ENCODE assay signal across 8 cellular contexts in genomic region chr6:11231564-11232176, GRCh38. TPM values are rescaled to one million over a fixed set of nuclear protein-coding genes. Genes with fewer than 3 reads are reported as not detected.
DNase-seq lines count a peak whose midpoint lies in the region; ATAC-seq, FAIRE-seq and TF ChIP-seq lines count a peak whose summit lies in the region.

No MANE protein-coding gene starts in this region.

- POLR2A ChIA-PET in A549 (lab: Yijun Ruan, JAX), result interaction anchor here (1.0 to 3.6 kb wide), 10 partner anchors 9 to 202 kb away, joined by 3 to 34 read pairs (median 6); no protein-coding TSS in a partner anchor

- H3K27me3 ChIP-seq in liver (ENCODE audit: control insufficient read depth in 4 of 4, insufficient read depth in 4 of 4, low read length in 3 of 4) (no peaks in the 10 kb centered on the region), tibial nerve (no peaks in the 10 kb centered on the region)

- 5% methylated on average over 4 of the region's 4 CpGs for WGBS in A549 (ENCODE audit: missing lambda C conversion rate)
- WGBS in liver, result 35% methylated on average over 4 of the region's 4 CpGs
- 8 to 18% methylated on average over 4 of the region's 4 CpGs for WGBS in tibial nerve, 2 donors

- CTCF ChIA-PET in A549 (lab: Yijun Ruan, JAX), result interaction anchor here (0.6 to 1.3 kb wide), 2 partner anchors 264 kb away, joined by 3 to 9 read pairs; no protein-coding TSS in a partner anchor

- H3K4me3 ChIP-seq in A549 (peak overlapping the region; percentile 65), cardiac fibroblast (replicated peaks in 1 of 2; ENCODE audit: low read depth in 2 of 2, low read length in 2 of 2) (peak overlapping the region; percentile 65 to 76), liver (ENCODE audit: low read depth in 1 of 3, low read length in 3 of 3) (peak overlapping the region; percentile 64 to 84 (median 82)), tibial nerve (peak overlapping the region; percentile 43 to 72 (median 62))
- peak overlapping the region; percentile 69 for H3K4me3 ChIP-seq in Jurkat, Clone E6-1 (ENCODE audit: low read length)

- peaks cover 35% of the 10 kb centered on the region for H3K4me1 ChIP-seq in A549
- H3K4me1 ChIP-seq in liver (ENCODE audit: control insufficient read depth in 4 of 4, insufficient read depth in 4 of 4, low read length in 3 of 4), result peaks cover 0 to 15% (median 6%) of the 10 kb centered on the region in 4 donors
- H3K4me1 ChIP-seq in tibial nerve, result peaks cover 0 to 45% (median 25%) of the 10 kb centered on the region in 4 donors

- H3K36me3 ChIP-seq in liver (ENCODE audit: control insufficient read depth in 4 of 4, insufficient read depth in 3 of 4, low read depth in 1 of 4, low read length in 3 of 4) (no peaks in the 10 kb centered on the region), tibial nerve (no peaks in the 10 kb centered on the region)

- H3K27ac ChIP-seq in A549 (peak overlapping the region; percentile 88 to 91), liver (ENCODE audit: low read depth in 1 of 2, low read length in 2 of 2) (peak overlapping the region; percentile 74 to 89), tibial nerve (peak overlapping the region; percentile 73 to 96 (median 86))

- DNase-seq in A549 (ENCODE audit: low read depth in 1 of 2, low spot score in 1 of 2), result peak; percentile 23 to 63
- DNase-seq in Jurkat, Clone E6-1 (ENCODE audit: low read depth, low spot score), result no peak
- DNase-seq in cardiac fibroblast (ENCODE audit: low read depth in 2 of 2), result peak in 1 of 2 donors; percentile 69
- peak in 1 of 2 donors; percentile 36 for DNase-seq in tibial nerve (ENCODE audit: low spot score in 2 of 2)
- DNase-seq in RPMI8226, result no peak
- DNase-seq in kidney glomerular epithelial cell (lab: John Stamatoyannopoulos, UW), result no peak
- no peak for DNase-seq in activated CD4-positive, CD25-positive, alpha-beta regulatory T cell treated with anti-CD3 and anti-CD28 coated beads, Interleukin-2, amount 50 U/mL, for 72 hours

- no peak for TF ChIP-seq EP300 in A549 (IDR thresholded peaks at IDR 0.05)
- TF ChIP-seq EP300 in tibial nerve (IDR thresholded peaks at IDR 0.05), result no peak

- H3K9me3 ChIP-seq in A549, result no peaks in the 10 kb centered on the region
- no peaks in the 10 kb centered on the region for H3K9me3 ChIP-seq in liver (ENCODE audit: control insufficient read depth in 4 of 4, low read length in 3 of 4)
- no peaks in the 10 kb centered on the region for H3K9me3 ChIP-seq in tibial nerve

- no peak for FAIRE-seq in A549 (lab: Jason Lieb, UNC)

- TF ChIP-seq RAD21 in A549 (conservative IDR thresholded peaks at IDR 0.05 in 1 of 2, IDR thresholded peaks at IDR 0.05 in 1 of 2), result no peak
- no peak for TF ChIP-seq RAD21 in liver (IDR thresholded peaks at IDR 0.05)

- TF ChIP-seq POLR2A in A549 (IDR thresholded peaks at IDR 0.05; ENCODE audit: low read length), result no peak
- no peak for TF ChIP-seq POLR2A in tibial nerve (IDR thresholded peaks at IDR 0.05)

- peak; percentile 77 to 80 for ATAC-seq in A549

- TF ChIP-seq CTCF in A549 (IDR thresholded peaks at IDR 0.05), result no peak
- TF ChIP-seq CTCF in cardiac fibroblast (IDR thresholded peaks at IDR 0.05; ENCODE audit: low read depth, low read length), result no peak
- TF ChIP-seq CTCF in liver (IDR thresholded peaks at IDR 0.05; ENCODE audit: low read depth, low read length, missing input control), result no peak
- TF ChIP-seq CTCF in tibial nerve (IDR thresholded peaks at IDR 0.05), result no peak

- peak overlapping the region; percentile 92 for H3K4me2 ChIP-seq in A549

- H3K9ac ChIP-seq in liver (ENCODE audit: low read depth in 1 of 2, low read length in 2 of 2), result peak overlapping the region; percentile 82 to 96

TF ChIP-seq in A549, 52 proteins besides CTCF, POLR2A, EP300 and RAD21:
- 0 out of 2 replicates have a peak, but pooled peaks have one; percentile 31 for TF ChIP-seq PHF8 (IDR thresholded peaks at IDR 0.05; ENCODE audit: borderline replicate concordance, low read depth)
- no peak for TF ChIP-seq CBX8 (IDR thresholded peaks at IDR 0.05)
- TF ChIP-seq TFCP2L1 (CRISPR knock-in tag; IDR thresholded peaks at IDR 0.05), result 0 out of 2 replicates have a peak, but pooled peaks have one; percentile 11

TF ChIP-seq in liver, 16 proteins besides CTCF, POLR2A, EP300 and RAD21:
- TF ChIP-seq SP1 (IDR thresholded peaks at IDR 0.05) (no peak), REST (IDR thresholded peaks at IDR 0.05) (no peak), TAF1 (conservative IDR thresholded peaks at IDR 0.05) (no peak), HNF4G (IDR thresholded peaks at IDR 0.05) (no peak), JUND (IDR thresholded peaks at IDR 0.05) (no peak), ATF3 (IDR thresholded peaks at IDR 0.05) (no peak), GABPA (IDR thresholded peaks at IDR 0.05 in 1 of 2, conservative IDR thresholded peaks at IDR 0.05 in 1 of 2) (no peak), FOXA2 (IDR thresholded peaks at IDR 0.05) (no peak), RXRA (IDR thresholded peaks at IDR 0.05) (no peak), FOXA1 (IDR thresholded peaks at IDR 0.05) (no peak), MAX (IDR thresholded peaks at IDR 0.05) (no peak), YY1 (IDR thresholded peaks at IDR 0.05) (no peak), NR2F2 (IDR thresholded peaks at IDR 0.05) (no peak), ZBTB33 (IDR thresholded peaks at IDR 0.05) (no peak), EGR1 (IDR thresholded peaks at IDR 0.05; ENCODE audit: low read depth in 2 of 2) (no peak), HNF4A (conservative IDR thresholded peaks at IDR 0.05) (no peak)

RNA-seq across cellular contexts. Expression of gene NEDD9, which starts 0.8 kb away (rescaled TPM):
- polyA plus RNA-seq in A549 (2011; rRNA removed) (79.6 and 82.5 TPM in 2 replicates), A549 (2017; fragmentation: RNase III; extraction: RNeasy Plus Mini Kit Qiagen cat#74134 plus additional on column Dnase treatment) (43.6 to 47.9 TPM (median 46.7 TPM) in 3 replicates), liver (10 to 100 TPM in 1 of 2 donors, 1 to 10 TPM in 1; 7.5 to 16.8 TPM)
- 58.4 and 71.1 TPM in 2 replicates for polyA plus RNA-seq in A549 (2012; cell fraction: cytosol; rRNA removed)
- polyA plus RNA-seq in A549 (2012; cell fraction: nucleus; rRNA removed), result 106 and 118 TPM in 2 replicates
- 212 and 221 TPM in 2 replicates for polyA minus RNA-seq in A549 (2011; rRNA and poly(A)+ RNA removed)
- polyA plus RNA-seq in Jurkat, Clone E6-1 (2012; ENCODE audit: insufficient read depth, insufficient read length), result 5.3 TPM
- total RNA-seq in liver (10 to 100 TPM in 1 of 2 donors, 1 to 10 TPM in 1; 7.8 to 15.7 TPM), tibial nerve (100 to 1,000 TPM; 107 to 205 (median 130) TPM)

Comparison
In these comparisons a context has a peak if more than half of its experiments do, and no peak if none do; other contexts are left out.
1. DNase-seq: peak in A549 (2 of 2); none in Jurkat, Clone E6-1 (single experiment), RPMI8226 (single experiment), kidney glomerular epithelial cell (single experiment) and activated CD4-positive, CD25-positive, alpha-beta regulatory T cell treated with anti-CD3 and anti-CD28 coated beads, Interleukin-2, amount 50 U/mL, for 72 hours (single experiment).
2. RNA of gene NEDD9, which starts 0.8 kb away (total RNA-seq): 107 to 205 TPM in tibial nerve; 7.8 to 15.7 TPM in liver; every median in the first group is over 4 times any median in the second.
3. Peak in every context shown above with its lines, with median percentiles within 50 percentile points of each other: H3K27ac ChIP-seq and H3K4me3 ChIP-seq.